ENCODE assay signal across 11 cellular contexts in genomic region chr1:234845097-234845660, GRCh38.
DNase-seq lines count a peak whose midpoint lies in the region; ATAC-seq, FAIRE-seq and TF ChIP-seq lines count a peak whose summit lies in the region.
"Had no signal": no experiment of that assay in that cellular context is flagged by ENCODE, and none has a peak within 500 bp of the region (broad histone marks: within the 10 kb centered on the region; RNA-seq: fewer than 3 reads in every experiment).

No MANE protein-coding gene starts in this region.

- H4K91ac ChIP-seq in H1 (replicated peaks; ENCODE audit: insufficient read length, low read length): no peak overlapping the region

- H2AFZ ChIP-seq in H1 (ENCODE audit: low read length): no peak overlapping the region

- WGBS in H1 (ENCODE audit: extremely low coverage in 1 of 2, insufficient coverage in 1 of 2, insufficient read length in 1 of 2, insufficient replicate concordance in 2 of 2, low coverage in 1 of 2, low lambda C conversion rate in 2 of 2, missing lambda C conversion rate in 1 of 2), 2 experiments: 90% methylated on average over 5 of the region's 5 CpGs; no CpG with 5 or more reads in 1 of the 2 experiments

- no peak overlapping the region for H4K8ac ChIP-seq in H1 (ENCODE audit: extremely low read depth, insufficient read depth, low read length)

- no peak overlapping the region for H2BK5ac ChIP-seq in H1 (ENCODE audit: low read depth, low read length)

- no peak overlapping the region for H3K14ac ChIP-seq in H1 (ENCODE audit: insufficient read length)

- TF ChIP-seq POLR2A in H1 (IDR thresholded peaks at IDR 0.05; ENCODE audit: control extremely low read depth in 1 of 2, low read depth in 2 of 2, low read length in 2 of 2): no peak

- H2BK12ac ChIP-seq in H1 (ENCODE audit: low read depth, low read length): no peak overlapping the region; the same call in 1 of the 2 replicates

- TF ChIP-seq CTCF in H1 (IDR thresholded peaks at IDR 0.05; ENCODE audit: control extremely low read depth in 1 of 3, insufficient read depth in 1 of 3, low read depth in 1 of 3, low read length in 3 of 3): no peak

- H3K18ac ChIP-seq in H1 (ENCODE audit: extremely low read depth, low read length): no peak overlapping the region

- POLR2A ChIA-PET in H1 (lab: Charles Lee; ENCODE audit: partially characterized antibody): interaction anchor here (1.2 kb wide), 1 partner anchor 173 kb away, joined by 3 read pairs; no protein-coding TSS in a partner anchor

- peaks cover 0 to 7% (median 0%) of the 10 kb centered on the region in 4 experiments; a peak in 1 of 7 replicates for H3K4me1 ChIP-seq in H1 (replicated peaks in 1 of 4; ENCODE audit: control insufficient read depth in 3 of 4, insufficient read depth in 4 of 4, low read length in 3 of 4)

- no peak overlapping the region for H2BK15ac ChIP-seq in H1 (ENCODE audit: low read length)

- peak overlapping the region; percentile 65 to 71 for H3K4me3 Mint-ChIP-seq in stimulated activated naive CD8-positive, alpha-beta T cell treated with anti-CD3 and anti-CD28 coated beads, Interleukin-15, amount 100 ng/mL, for 72 hours

- H3K56ac ChIP-seq in H1 (replicated peaks; ENCODE audit: insufficient read length, low read depth, low read length): no peak overlapping the region

- no peak overlapping the region for H2BK120ac ChIP-seq in H1 (replicated peaks; ENCODE audit: low read depth, low read length)

- no peak for TF ChIP-seq RAD21 in H1 (IDR thresholded peaks at IDR 0.05 in 1 of 2, conservative IDR thresholded peaks at IDR 0.05 in 1 of 2; ENCODE audit: low read depth in 2 of 2, low read length in 2 of 2)

- no peak overlapping the region for H4K5ac ChIP-seq in H1 (ENCODE audit: insufficient read length, low read depth, low read length)

- peaks cover 99% of the 10 kb centered on the region for H3K4me1 Mint-ChIP-seq in stimulated activated naive CD8-positive, alpha-beta T cell treated with anti-CD3 and anti-CD28 coated beads, Interleukin-15, amount 100 ng/mL, for 72 hours

- H3K4me2 ChIP-seq in H1 (ENCODE audit: insufficient read depth in 1 of 2, low read depth in 2 of 2, low read length in 2 of 2): no peak overlapping the region

- no peak for TF ChIP-seq EP300 in H1 (IDR thresholded peaks at IDR 0.05; ENCODE audit: borderline replicate concordance in 1 of 2, low read depth in 2 of 2, low read length in 2 of 2)

- no peaks in the 10 kb centered on the region for H4K20me1 ChIP-seq in H1 (replicated peaks in 1 of 2; ENCODE audit: control insufficient read depth in 1 of 2, insufficient read depth in 2 of 2, low read length in 2 of 2)

- H3K79me1 ChIP-seq in H1 (ENCODE audit: low read depth, low read length): no peaks in the 10 kb centered on the region

- H3K36me3 ChIP-seq in H1 (ENCODE audit: control insufficient read depth in 2 of 4, insufficient read depth in 4 of 4, low read length in 3 of 4): no peaks in the 10 kb centered on the region; a peak in 1 of 8 replicates
- H3K36me3 ChIP-seq: sigmoid colon, tibial artery had no signal

- H3K27me3 Mint-ChIP-seq in stimulated activated naive CD8-positive, alpha-beta T cell treated with anti-CD3 and anti-CD28 coated beads, Interleukin-15, amount 100 ng/mL, for 72 hours: no peaks in the 10 kb centered on the region

- no peak overlapping the region for H3K9ac ChIP-seq in H1 (replicated peaks in 1 of 4; ENCODE audit: extremely low read depth in 1 of 4, low read depth in 3 of 4, low read length in 3 of 4)

- no peak overlapping the region for H2AK5ac ChIP-seq in H1 (ENCODE audit: low read depth, low read length)

- no peaks in the 10 kb centered on the region for H3K23me2 ChIP-seq in H1 (ENCODE audit: low read depth, low read length)

- no peak for FAIRE-seq in H1 (lab: Jason Lieb, UNC)
- FAIRE-seq: H54 had no signal

- H3K23ac ChIP-seq in H1 (ENCODE audit: insufficient read length): no peak overlapping the region

- no peak overlapping the region for H3K4me3 ChIP-seq in H1 (ENCODE audit: extremely low read depth in 1 of 4, insufficient read depth in 2 of 4, low read depth in 3 of 4, low read length in 4 of 4)
- H3K4me3 ChIP-seq: sigmoid colon, tibial artery had no signal

- no peak overlapping the region for H2BK20ac ChIP-seq in H1 (ENCODE audit: low read length)

- no peaks in the 10 kb centered on the region for H3K27me3 ChIP-seq in H1 (replicated peaks in 1 of 4; ENCODE audit: control insufficient read depth in 3 of 4, extremely low read depth in 1 of 4, insufficient read depth in 3 of 4, low read length in 3 of 4)
- H3K27me3 ChIP-seq: sigmoid colon, tibial artery had no signal

- H3K9me3 Mint-ChIP-seq in stimulated activated naive CD8-positive, alpha-beta T cell treated with anti-CD3 and anti-CD28 coated beads, Interleukin-15, amount 100 ng/mL, for 72 hours: peaks cover 0 to 11% of the 10 kb centered on the region in 2 donors

- DNase-seq in activated naive CD4-positive, alpha-beta T cell treated with Interleukin-2 at 50 U/mL for 16 hours: peak; percentile 54
- no peak for DNase-seq in activated naive CD4-positive, alpha-beta T cell (lab: John Stamatoyannopoulos, UW)
- DNase-seq in activated T-cell treated with anti-CD3 and anti-CD28 coated beads for 4 hours (peak; percentile 20), H1 (ENCODE audit: low read depth in 1 of 2, low spot score in 2 of 2) (no peak), ureter (ENCODE audit: low spot score) (no peak), cerebellar cortex (ENCODE audit: low spot score) (no peak), SK-N-DZ (ENCODE audit: low spot score) (no peak)
- DNase-seq in stimulated activated naive CD8-positive, alpha-beta T cell treated with anti-CD3 and anti-CD28 coated beads, Interleukin-15, amount 100 ng/mL, for 72 hours: peak; percentile 30 to 76
- DNase-seq: sigmoid colon, tibial artery had no signal

- no peak overlapping the region for H3K27ac ChIP-seq in H1 (ENCODE audit: low read depth, low read length)
- H3K27ac ChIP-seq: sigmoid colon, tibial artery had no signal

- peak overlapping the region; percentile 79 to 89 for H3K27ac Mint-ChIP-seq in stimulated activated naive CD8-positive, alpha-beta T cell treated with anti-CD3 and anti-CD28 coated beads, Interleukin-15, amount 100 ng/mL, for 72 hours

- H3K4ac ChIP-seq in H1 (replicated peaks; ENCODE audit: insufficient read length, low read depth, low read length): peak overlapping the region; percentile 36

- CTCF ChIA-PET in H1 (lab: Charles Lee; ENCODE audit: partially characterized antibody): interaction anchor here (0.7 kb wide), 1 partner anchor 13 kb away, joined by 3 read pairs; no protein-coding TSS in a partner anchor

- ATAC-seq in stimulated activated naive CD8-positive, alpha-beta T cell treated with anti-CD3 and anti-CD28 coated beads, Interleukin-15, amount 100 ng/mL, for 72 hours: peak; percentile 34

- peaks cover 5 to 7% of the 10 kb centered on the region in 2 experiments for H3K9me3 ChIP-seq in H1 (ENCODE audit: insufficient read depth in 2 of 2, low read depth in 1 of 2, low read length in 1 of 2)
- H3K9me3 ChIP-seq: sigmoid colon, tibial artery had no signal

- no peaks in the 10 kb centered on the region for H3K79me2 ChIP-seq in H1 (ENCODE audit: control insufficient read depth in 1 of 2, insufficient read depth in 2 of 2, low read length in 2 of 2)

TF ChIP-seq in H1, 55 proteins besides CTCF, POLR2A, EP300 and RAD21:
- TF ChIP-seq CHD1 (IDR thresholded peaks at IDR 0.05; ENCODE audit: low read depth, low read length) (no peak), NRF1 (IDR thresholded peaks at IDR 0.05; ENCODE audit: low read depth, low read length) (no peak), SUZ12 (IDR thresholded peaks at IDR 0.05; ENCODE audit: low read length) (no peak), POLR2AphosphoS5 (IDR thresholded peaks at IDR 0.05; ENCODE audit: low read depth, low read length) (no peak), GTF2F1 (IDR thresholded peaks at IDR 0.05; ENCODE audit: borderline replicate concordance, low read depth, low read length) (no peak), PHF8 (conservative IDR thresholded peaks at IDR 0.05; ENCODE audit: low read depth, low read length) (no peak), ASH2L (IDR thresholded peaks at IDR 0.05; ENCODE audit: low read length) (no peak), POU5F1 (IDR thresholded peaks at IDR 0.05; ENCODE audit: low read depth, low read length) (no peak), SP2 (IDR thresholded peaks at IDR 0.05; ENCODE audit: low read length) (no peak), HDAC2 (IDR thresholded peaks at IDR 0.05; ENCODE audit: borderline replicate concordance in 1 of 2, low read depth in 2 of 2, low read length in 2 of 2) (no peak), YY1 (IDR thresholded peaks at IDR 0.05; ENCODE audit: low read depth, low read length) (no peak), KDM4A (IDR thresholded peaks at IDR 0.05; ENCODE audit: low read depth, low read length, severe bottlenecking) (no peak), SAP30 (IDR thresholded peaks at IDR 0.05; ENCODE audit: insufficient read depth, insufficient replicate concordance, low read length) (no peak), SIN3A (conservative IDR thresholded peaks at IDR 0.05 in 1 of 2, IDR thresholded peaks at IDR 0.05 in 1 of 2; ENCODE audit: low read depth in 1 of 2, low read length in 2 of 2) (no peak), CREB1 (IDR thresholded peaks at IDR 0.05) (no peak)
- TF ChIP-seq, protein P1, sequence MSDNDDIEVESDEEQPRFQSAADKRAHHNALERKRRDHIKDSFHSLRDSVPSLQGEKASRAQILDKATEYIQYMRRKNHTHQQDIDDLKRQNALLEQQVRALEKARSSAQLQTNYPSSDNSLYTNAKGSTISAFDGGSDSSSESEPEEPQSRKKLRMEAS (IDR thresholded peaks at IDR 0.05): no peak
- TF ChIP-seq, protein P2, sequence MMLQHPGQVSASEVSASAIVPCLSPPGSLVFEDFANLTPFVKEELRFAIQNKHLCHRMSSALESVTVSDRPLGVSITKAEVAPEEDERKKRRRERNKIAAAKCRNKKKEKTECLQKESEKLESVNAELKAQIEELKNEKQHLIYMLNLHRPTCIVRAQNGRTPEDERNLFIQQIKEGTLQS (IDR thresholded peaks at IDR 0.05; ENCODE audit: insufficient read depth, low read depth, low read length): no peak
- TF ChIP-seq, protein P3, sequence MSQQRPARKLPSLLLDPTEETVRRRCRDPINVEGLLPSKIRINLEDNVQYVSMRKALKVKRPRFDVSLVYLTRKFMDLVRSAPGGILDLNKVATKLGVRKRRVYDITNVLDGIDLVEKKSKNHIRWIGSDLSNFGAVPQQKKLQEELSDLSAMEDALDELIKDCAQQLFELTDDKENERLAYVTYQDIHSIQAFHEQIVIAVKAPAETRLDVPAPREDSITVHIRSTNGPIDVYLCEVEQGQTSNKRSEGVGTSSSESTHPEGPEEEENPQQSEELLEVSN (IDR thresholded peaks at IDR 0.05): no peak

Comparison
In these comparisons a context has a peak if more than half of its experiments do, and no peak if none do; other contexts are left out.
1. DNase-seq: peak in activated naive CD4-positive, alpha-beta T cell treated with Interleukin-2 at 50 U/mL for 16 hours (single experiment), activated T-cell treated with anti-CD3 and anti-CD28 coated beads for 4 hours (single experiment) and stimulated activated naive CD8-positive, alpha-beta T cell treated with anti-CD3 and anti-CD28 coated beads, Interleukin-15, amount 100 ng/mL, for 72 hours (2 of 2); none in activated naive CD4-positive, alpha-beta T cell (0 of 4), H1 (0 of 2), ureter (single experiment), cerebellar cortex (single experiment) and SK-N-DZ (single experiment).